ENCODE assay signal across 15 cellular contexts in the genomic region with DNA sequence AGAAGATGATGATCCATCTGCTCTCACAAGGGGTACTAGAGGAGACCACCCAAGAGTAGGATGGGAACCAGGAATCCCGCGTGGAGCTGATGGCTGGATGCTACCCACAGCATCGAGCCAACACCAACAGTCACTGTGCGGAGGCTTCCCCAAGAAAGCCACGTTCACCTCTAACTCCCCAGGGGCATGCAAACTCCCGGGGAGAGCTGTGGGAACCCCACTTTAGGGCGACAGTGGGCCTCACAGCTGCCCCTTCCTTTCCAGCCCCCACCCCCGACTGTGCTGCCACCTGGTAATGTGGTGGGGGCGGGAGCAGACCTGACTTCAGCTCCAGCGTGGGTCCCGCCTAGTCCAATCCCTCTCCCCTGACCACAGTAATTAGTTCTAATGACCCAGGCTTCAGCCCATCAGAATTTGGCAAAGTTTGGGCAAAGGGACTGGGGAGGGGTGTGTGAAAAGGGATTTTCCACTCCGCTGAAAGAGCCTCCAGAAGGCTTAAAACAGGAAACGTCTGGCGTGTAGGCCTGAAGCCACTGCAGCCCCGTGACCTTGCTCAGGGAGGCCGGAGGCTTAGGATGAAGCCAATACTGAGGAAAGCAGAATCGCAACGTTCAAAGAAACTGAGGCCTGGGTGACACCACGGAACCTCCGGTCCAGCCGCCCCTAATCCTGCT. TPM values are rescaled to one million over a fixed set of nuclear protein-coding genes. Genes with fewer than 3 reads are reported as not detected.
DNase-seq lines count a peak whose midpoint lies in the region; ATAC-seq and TF ChIP-seq lines count a peak whose summit lies in the region.
"Had no signal": no experiment of that assay in that cellular context is flagged by ENCODE, and none has a peak within 500 bp of the region (broad histone marks: within the 10 kb centered on the region; RNA-seq: fewer than 3 reads in every experiment).

No MANE protein-coding gene starts in this region.

- H3K27ac ChIP-seq in OCI-LY7 (ENCODE audit: low read depth, low read length, poor library complexity, severe bottlenecking) (peak overlapping the region; percentile 85), thoracic aorta (peak overlapping the region; percentile 53 to 65)
- H3K27ac ChIP-seq: neutrophil, PC-9 had no signal

- peaks cover 33% of the 10 kb centered on the region for H3K4me1 ChIP-seq in OCI-LY7 (ENCODE audit: insufficient read depth, low read length, poor library complexity, severe bottlenecking)
- H3K4me1 ChIP-seq in thoracic aorta (ENCODE audit: control insufficient read depth in 1 of 2, low read depth in 2 of 2) = peaks cover 6 to 49% of the 10 kb centered on the region in 2 donors

- peak overlapping the region; percentile 46 for H2AFZ ChIP-seq in OCI-LY7 (ENCODE audit: low read length)
- H2AFZ ChIP-seq: PC-9 had no signal

- H3K4me3 ChIP-seq in OCI-LY7 (ENCODE audit: low read depth, low read length, poor library complexity, severe bottlenecking) (peak overlapping the region; percentile 34), thoracic aorta (no peak overlapping the region)
- H3K4me3 ChIP-seq: PC-9 had no signal

- no peaks in the 10 kb centered on the region for H3K79me2 ChIP-seq in OCI-LY7 (ENCODE audit: insufficient read depth, low read depth, low read length)

- DNase-seq in OCI-LY7 (ENCODE audit: low spot score) (peak; percentile 57), Right ventricle myocardium inferior (ENCODE audit: missing footprints) (no peak), naive B cell (no peak), thoracic aorta (ENCODE audit: low spot score) (no peak), NCI-H146 (lab: John Stamatoyannopoulos, UW) (no peak), T-helper 1 cell (no peak), NCI-H187 (lab: John Stamatoyannopoulos, UW) (no peak)
- DNase-seq: activated naive CD4-positive, alpha-beta T cell treated with anti-CD3 and anti-CD28 coated beads, Interleukin-2, amount 50 U/mL, for 16 hours; CD8-positive, alpha-beta T cell; PC-9; stimulated activated CD4-positive, alpha-beta T cell treated with anti-CD3 and anti-CD28 coated beads, Interleukin-2, amount 100 ng/mL, for 24 hours had no signal

- ATAC-seq in Right ventricle myocardium inferior (peak; percentile 78), naive B cell (ENCODE audit: low read depth in 2 of 2) (peak; percentile 26 to 32), thoracic aorta (ENCODE audit: insufficient number of reproducible peaks, low FRiP score, low read depth) (no peak), HG03460 (IDR thresholded peaks at IDR 0.05; ENCODE audit: unreplicated experiment) (no peak)
- ATAC-seq: CD8-positive, alpha-beta T cell had no signal

- H3K27ac Mint-ChIP-seq in naive B cell = peak overlapping the region in 5 of 6 donors; percentile 14 to 90 (median 66)
- H3K27ac Mint-ChIP-seq: CD8-positive, alpha-beta T cell; stimulated activated memory B cell treated with anti-CD40 and anti-IgM and Interleukin-4, amounts not matched to agents 10 μg/mL and 1 μg/mL and 100 μg/mL, for 72 hours had no signal

- H3K4me2 ChIP-seq in OCI-LY7 (ENCODE audit: low read length) = peak overlapping the region; percentile 61
- H3K4me2 ChIP-seq: PC-9 had no signal

- TF ChIP-seq CTCF in OCI-LY7 (conservative IDR thresholded peaks at IDR 0.05; ENCODE audit: low read length) (no peak), thoracic aorta (IDR thresholded peaks at IDR 0.05) (no peak)

- peaks cover 6 to 8% of the 10 kb centered on the region in 2 donors for H3K36me3 Mint-ChIP-seq in naive B cell

- intact Hi-C loops in OCI-LY7 (cut with micrococcal nuclease; ENCODE audit: unreplicated experiment) (no loop called here), Right ventricle myocardium inferior (cut with DNase I) (loop anchor here (1.0 kb wide), 1 partner anchor 38 kb away; a partner anchor contains a TSS)

- H3K36me3 ChIP-seq in OCI-LY7 (ENCODE audit: insufficient read depth, low read length) (peaks cover 69% of the 10 kb centered on the region), thoracic aorta (peaks cover 38% of the 10 kb centered on the region)

- no peaks in the 10 kb centered on the region for H3K27me3 ChIP-seq in thoracic aorta (replicated peaks; ENCODE audit: insufficient read depth)
- H3K27me3 ChIP-seq: neutrophil had no signal

- CTCF ChIA-PET in OCI-LY7 (lab: Charles Lee; ENCODE audit: unreplicated experiment) = no interaction called here

- no peaks in the 10 kb centered on the region for H3K9me2 ChIP-seq in OCI-LY7 (ENCODE audit: insufficient read depth, low read length)

- no peaks in the 10 kb centered on the region for H3K27me3 Mint-ChIP-seq in naive B cell

- peaks cover 27 to 41% (median 33%) of the 10 kb centered on the region in 3 donors for H3K4me1 Mint-ChIP-seq in naive B cell

- no peaks in the 10 kb centered on the region for H4K20me1 ChIP-seq in OCI-LY7 (ENCODE audit: insufficient read depth, low read length)

- H3K9me3 ChIP-seq in OCI-LY7 (ENCODE audit: low read length) (no peaks in the 10 kb centered on the region), thoracic aorta (no peaks in the 10 kb centered on the region)
- H3K9me3 ChIP-seq: neutrophil had no signal

- BruUV-seq in OCI-LY7 (replicated peaks; lab: Mats Ljungman, UMichigan) = no TSS peak

- POLR2A ChIA-PET in OCI-LY7 (lab: Charles Lee) = interaction anchor here (1.2 kb wide), 2 partner anchors 9 to 19 kb away, joined by 3 read pairs; no protein-coding TSS in a partner anchor

- no peaks in the 10 kb centered on the region for H3K9me3 Mint-ChIP-seq in naive B cell
- H3K9me3 Mint-ChIP-seq: CD8-positive, alpha-beta T cell; stimulated activated memory B cell treated with anti-CD40 and anti-IgM and Interleukin-4, amounts not matched to agents 10 μg/mL and 1 μg/mL and 100 μg/mL, for 72 hours; T-helper 2 cell treated with Interferon-gamma antibody and Interleukin-4, amounts not matched to agents 5 μg/mL and 100 μg/mL, for 36 hours had no signal

- peak overlapping the region in 6 of 8 donors; percentile 27 to 88 (median 74) for H3K4me3 Mint-ChIP-seq in naive B cell
- H3K4me3 Mint-ChIP-seq: CD8-positive, alpha-beta T cell; stimulated activated memory B cell treated with anti-CD40 and anti-IgM and Interleukin-4, amounts not matched to agents 10 μg/mL and 1 μg/mL and 100 μg/mL, for 72 hours; T-helper 2 cell treated with Interferon-gamma antibody and Interleukin-4, amounts not matched to agents 5 μg/mL and 100 μg/mL, for 36 hours had no signal

RNA-seq across cellular contexts. Expression of a gene that starts 20.3 kb away (rescaled TPM):
- 23.2 and 25.6 TPM in 2 replicates for total RNA-seq in OCI-LY7 (2014; rRNA removed; shearing (Covaris generic))
- total RNA-seq in OCI-LY7 (2022) (90.4 and 108 TPM in 2 replicates), Right ventricle myocardium inferior (15.4 TPM), thoracic aorta (10 to 100 TPM; 15.8 to 16.0 TPM)
- polyA plus RNA-seq in naive B cell (ENCODE audit: low read depth in 6 of 6) = 10 to 100 TPM in 2 of 6 donors, 1 to 10 TPM in 4; 5.4 to 15.0 (median 7.7) TPM

RNA-seq across cellular contexts. Expression of a gene that starts 38.6 kb away (rescaled TPM):
- total RNA-seq in OCI-LY7 (2014; rRNA removed; shearing (Covaris generic)) = 103 and 113 TPM in 2 replicates
- total RNA-seq in OCI-LY7 (2022) (116 and 127 TPM in 2 replicates), Right ventricle myocardium inferior (36.7 TPM), thoracic aorta (100 to 1,000 TPM in 1 of 2 donors, 10 to 100 TPM in 1; 43.9 to 123 TPM)
- polyA plus RNA-seq in naive B cell (ENCODE audit: low read depth in 6 of 6) = 10 to 100 TPM in 5 of 6 donors, 1 to 10 TPM in 1; 3.8 to 24.5 (median 16.9) TPM

Comparison
In these comparisons a context has a peak if more than half of its experiments do, and no peak if none do; other contexts are left out.
1. ATAC-seq: peak in Right ventricle myocardium inferior (single experiment) and naive B cell (2 of 2); none in thoracic aorta (single experiment) and HG03460 (single experiment).